Comparison of ENCODE assay signal across 32 cellular contexts in genomic region chr1:156534424-156535060, GRCh38. TPM values are rescaled to one million over a fixed set of nuclear protein-coding genes. Genes with fewer than 3 reads are reported as not detected.
"Had no signal": no experiment of that assay in that cellular context is flagged by ENCODE, and none has a peak within 500 bp of the region (broad histone marks: within the 10 kb centered on the region; RNA-seq: fewer than 3 reads in every experiment).

No MANE protein-coding gene starts in this region.

- ATAC-seq: foreskin keratinocyte; gastroesophageal sphincter; heart left ventricle; left cardiac atrium; left lung; naive thymus-derived CD8-positive, alpha-beta T cell; psoas muscle; right cardiac atrium; stimulated activated naive CD8-positive, alpha-beta T cell treated with anti-CD3 and anti-CD28 coated beads, Interleukin-15, amount 100 ng/mL, for 72 hours had no signal

- H3K9me3 ChIP-seq: colonic mucosa, esophagus muscularis mucosa, gastroesophageal sphincter, heart left ventricle, left lung, psoas muscle, suprapubic skin had no signal

- DNase-seq: colonic mucosa; effector CD8-positive, alpha-beta T cell; endodermal cell; foreskin keratinocyte; heart left ventricle; hippocampal formation; left cardiac atrium; left lung; mammary epithelial cell; mesendoderm; naive thymus-derived CD8-positive, alpha-beta T cell; nephron progenitor cell; nucleus accumbens; psoas muscle; right cardiac atrium; small intestine; stimulated activated CD4-positive, alpha-beta T cell treated with anti-CD3 and anti-CD28 coated beads, Interleukin-15, amount 100 ng/mL, for 24 hours; stimulated activated CD4-positive, alpha-beta T cell treated with anti-CD3 and anti-CD28 coated beads, Interleukin-2, amount 100 ng/mL, for 48 hours; stimulated activated naive CD4-positive, alpha-beta T cell; stimulated activated naive CD8-positive, alpha-beta T cell treated with anti-CD3 and anti-CD28 coated beads, Interleukin-15, amount 100 ng/mL, for 72 hours had no signal

- H3K4me3 ChIP-seq: colonic mucosa, esophagus muscularis mucosa, gastroesophageal sphincter, heart left ventricle, left lung, psoas muscle, suprapubic skin had no signal

- H3K27ac ChIP-seq: colonic mucosa, esophagus muscularis mucosa, foreskin keratinocyte, gastroesophageal sphincter, heart left ventricle, left lung, psoas muscle, suprapubic skin had no signal

- FAIRE-seq: endothelial cell of umbilical vein, islet of Langerhans, small intestine, urothelium cell line had no signal

- H3K4me1 ChIP-seq: colonic mucosa, esophagus muscularis mucosa, foreskin keratinocyte, gastroesophageal sphincter, heart left ventricle, left lung, suprapubic skin had no signal

- H3K27me3 ChIP-seq: colonic mucosa, esophagus muscularis mucosa, foreskin keratinocyte, gastroesophageal sphincter, heart left ventricle, left lung, suprapubic skin had no signal

- H3K36me3 ChIP-seq: colonic mucosa, esophagus muscularis mucosa, gastroesophageal sphincter, suprapubic skin had no signal

RNA-seq across cellular contexts. Expression of gene IQGAP3, which starts 37.8 kb away (rescaled TPM):
- polyA plus RNA-seq: naive thymus-derived CD8-positive, alpha-beta T cell had no signal

RNA-seq across cellular contexts. Expression of gene TTC24, which starts 45.0 kb away (rescaled TPM):
- total RNA-seq: cerebellum, colonic mucosa, endodermal cell, endothelial cell of umbilical vein, epithelial cell of proximal tubule, esophagus muscularis mucosa, fibroblast of lung, foreskin keratinocyte, gastroesophageal sphincter, kidney epithelial cell, left cardiac atrium, left lung, mammary epithelial cell, osteocyte, renal cortical epithelial cell, right cardiac atrium, suprapubic skin had no signal
- polyA plus RNA-seq: endothelial cell of umbilical vein, fibroblast of lung, foreskin keratinocyte, heart left ventricle, mammary epithelial cell, right cardiac atrium had no signal
